In the genomic region with DNA sequence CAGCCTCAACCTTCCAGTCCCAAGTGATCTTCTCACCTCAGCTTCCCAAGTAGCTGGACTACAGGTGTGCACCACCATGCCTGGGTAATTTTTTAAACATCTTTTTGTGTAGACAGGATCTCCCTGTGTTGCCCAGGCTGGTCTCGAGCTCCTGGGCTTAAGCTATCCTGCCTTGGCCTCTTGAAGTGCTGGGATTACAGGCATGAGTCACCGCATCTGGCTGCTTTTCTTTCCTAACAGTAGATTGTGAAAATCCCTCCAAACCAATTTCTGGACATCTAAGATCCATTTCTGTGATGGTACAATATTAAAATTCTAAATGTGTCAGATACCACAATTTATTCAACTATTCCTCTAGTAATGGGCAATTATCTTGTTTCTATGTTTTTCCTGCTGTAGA, we compare ENCODE assay signal across 15 cellular contexts. TPM values are rescaled to one million over a fixed set of nuclear protein-coding genes. Genes with fewer than 3 reads are reported as not detected.
DNase-seq lines count a peak whose midpoint lies in the region; FAIRE-seq and TF ChIP-seq lines count a peak whose summit lies in the region.
"Had no signal": no experiment of that assay in that cellular context is flagged by ENCODE, and none has a peak within 500 bp of the region (broad histone marks: within the 10 kb centered on the region; RNA-seq: fewer than 3 reads in every experiment).

No MANE protein-coding gene starts in this region.

- H3K4me3 Mint-ChIP-seq in CD4-positive, alpha-beta memory T cell, result peak overlapping the region in 5 of 8 donors; percentile 3 to 74 (median 28)
- H3K4me3 Mint-ChIP-seq: CD14-positive monocyte, endodermal cell had no signal

- H3K79me1 ChIP-seq in mesenchymal stem cell (replicated peaks; ENCODE audit: low read length, poor library complexity, severe bottlenecking), result peaks cover 22% of the 10 kb centered on the region

- no peak overlapping the region for H4K91ac ChIP-seq in mesenchymal stem cell (ENCODE audit: low read length)

- peaks cover 32 to 42% of the 10 kb centered on the region in 2 donors for H3K36me3 Mint-ChIP-seq in CD4-positive, alpha-beta memory T cell

- H3K4me1 Mint-ChIP-seq in CD4-positive, alpha-beta memory T cell, result peaks cover 18 to 55% (median 38%) of the 10 kb centered on the region in 4 donors

- no peak overlapping the region for H3K14ac ChIP-seq in mesenchymal stem cell (ENCODE audit: low read length in 2 of 2)

- H3K23ac ChIP-seq in mesenchymal stem cell (ENCODE audit: low read length in 2 of 2), result no peak overlapping the region

- no peak overlapping the region for H2BK15ac ChIP-seq in mesenchymal stem cell (ENCODE audit: low read depth, poor library complexity, severe bottlenecking)

- H3K4ac ChIP-seq in mesenchymal stem cell (ENCODE audit: low read depth in 1 of 2, low read length in 2 of 2), result no peak overlapping the region

- no peak overlapping the region for H4K8ac ChIP-seq in mesenchymal stem cell (ENCODE audit: low read length)

- H4K20me1 ChIP-seq in osteoblast (ENCODE audit: insufficient read depth, low read length), result no peaks in the 10 kb centered on the region

- no peaks in the 10 kb centered on the region for H3K9me3 Mint-ChIP-seq in CD4-positive, alpha-beta memory T cell
- H3K9me3 Mint-ChIP-seq: CD14-positive monocyte, endodermal cell had no signal

- peaks cover 39% of the 10 kb centered on the region for H3K4me1 ChIP-seq in CD4-positive, alpha-beta memory T cell (ENCODE audit: insufficient read depth, low read length)
- H3K4me1 ChIP-seq in mesenchymal stem cell (ENCODE audit: control insufficient read depth, insufficient read depth, low read depth, low read length) (peaks cover 3% of the 10 kb centered on the region), osteoblast (ENCODE audit: insufficient read depth, low read length) (no peaks in the 10 kb centered on the region)

- POLR2A ChIA-PET in CD4-positive, alpha-beta memory T cell (lab: Charles Lee; ENCODE audit: partially characterized antibody), result interaction anchor here (0.9 kb wide), 1 partner anchor 14 kb away, joined by 3 read pairs; no protein-coding TSS in a partner anchor

- no peak overlapping the region for H2AK5ac ChIP-seq in mesenchymal stem cell (ENCODE audit: low read length, severe bottlenecking)

- no peak overlapping the region for H3K9ac ChIP-seq in mesenchymal stem cell (ENCODE audit: low read length)

- no peak overlapping the region for H3K27ac ChIP-seq in CD4-positive, alpha-beta memory T cell (ENCODE audit: low read depth, low read length)
- H3K27ac ChIP-seq in mesenchymal stem cell (ENCODE audit: low read length, poor library complexity, severe bottlenecking), result no peak overlapping the region
- no peak overlapping the region for H3K27ac ChIP-seq in osteoblast (ENCODE audit: low read depth, low read length)
- H3K27ac ChIP-seq: left lung had no signal

- no peak overlapping the region for H2BK12ac ChIP-seq in mesenchymal stem cell (ENCODE audit: low read length in 2 of 2)

- no peaks in the 10 kb centered on the region for H3K27me3 ChIP-seq in CD4-positive, alpha-beta memory T cell (ENCODE audit: insufficient read depth, low read length)
- H3K27me3 ChIP-seq in MG63 (no peaks in the 10 kb centered on the region), bronchial epithelial cell (ENCODE audit: control insufficient read depth, insufficient read depth, low read length) (no peaks in the 10 kb centered on the region), mesenchymal stem cell (ENCODE audit: control insufficient read depth in 1 of 2, insufficient read depth in 1 of 2, low read length in 2 of 2) (no peaks in the 10 kb centered on the region), osteoblast (ENCODE audit: insufficient read depth, low read length) (no peaks in the 10 kb centered on the region)
- H3K27me3 ChIP-seq: left lung had no signal

- TF ChIP-seq CTCF in bronchial epithelial cell (IDR thresholded peaks at IDR 0.05; ENCODE audit: insufficient read depth, low read length, severe bottlenecking) (no peak), osteoblast (IDR thresholded peaks at IDR 0.05; ENCODE audit: extremely low read depth, low read depth, low read length) (no peak)

- intact Hi-C loops in CD4-positive, alpha-beta memory T cell (cut with micrococcal nuclease), result no loop called here

- H3K79me2 ChIP-seq in osteoblast (ENCODE audit: insufficient read depth, low read length), result peaks cover 3% of the 10 kb centered on the region

- H2AFZ ChIP-seq in mesenchymal stem cell (ENCODE audit: low read depth, low read length) (no peak overlapping the region), osteoblast (ENCODE audit: low read length) (no peak overlapping the region)

- no peak overlapping the region for H3K4me3 ChIP-seq in CD4-positive, alpha-beta memory T cell (ENCODE audit: low read length in 2 of 2)
- H3K4me3 ChIP-seq in MG63 (no peak overlapping the region), bronchial epithelial cell (ENCODE audit: low read depth, low read length) (no peak overlapping the region), mesenchymal stem cell (ENCODE audit: insufficient read depth in 1 of 2, low read depth in 1 of 2, low read length in 2 of 2) (no peak overlapping the region), osteoblast (ENCODE audit: insufficient read depth, low read length) (no peak overlapping the region)
- H3K4me3 ChIP-seq: left lung had no signal

- no peak for FAIRE-seq in bronchial epithelial cell (lab: Jason Lieb, UNC)
- FAIRE-seq: small intestine had no signal

- H3K4me2 ChIP-seq in mesenchymal stem cell (ENCODE audit: low read length, poor library complexity, severe bottlenecking) (no peak overlapping the region), osteoblast (ENCODE audit: insufficient read depth, low read length) (no peak overlapping the region)

- H3K27ac Mint-ChIP-seq in CD4-positive, alpha-beta memory T cell, result peak overlapping the region in 5 of 7 donors; percentile 14 to 95 (median 18)
- H3K27ac Mint-ChIP-seq: endodermal cell had no signal

- CTCF ChIA-PET in CD4-positive, alpha-beta memory T cell (lab: Charles Lee; ENCODE audit: partially characterized antibody), result interaction anchor here (1.2 kb wide), 1 partner anchor 113 kb away, joined by 4 read pairs; no protein-coding TSS in a partner anchor

- no peak for DNase-seq in CD4-positive, alpha-beta memory T cell
- DNase-seq in MG63 (peak; percentile 62), bronchial epithelial cell (ENCODE audit: low read depth) (peak; percentile 28), mesenchymal stem cell (peak; percentile 73), inferior parietal cortex (ENCODE audit: extremely low spot score) (no peak), osteoblast (ENCODE audit: insufficient read length, low spot score, missing footprints) (no peak), ureter (ENCODE audit: low spot score) (no peak)
- no peak for DNase-seq in effector CD4-positive, alpha-beta T cell
- DNase-seq: activated CD4-positive, CD25-positive, alpha-beta regulatory T cell; endodermal cell; head of caudate nucleus; left lung; NCI-H1048; small intestine had no signal

- H2BK120ac ChIP-seq in mesenchymal stem cell (ENCODE audit: low read depth, low read length), result no peak overlapping the region

- no peaks in the 10 kb centered on the region for H3K9me3 ChIP-seq in CD4-positive, alpha-beta memory T cell (ENCODE audit: control insufficient read depth in 1 of 2, low read length in 2 of 2)
- no peaks in the 10 kb centered on the region for H3K9me3 ChIP-seq in MG63
- no peaks in the 10 kb centered on the region for H3K9me3 ChIP-seq in mesenchymal stem cell (ENCODE audit: control insufficient read depth, low read length)
- no peaks in the 10 kb centered on the region for H3K9me3 ChIP-seq in osteoblast (ENCODE audit: low read depth, low read length)
- H3K9me3 ChIP-seq: left lung had no signal

- 69% methylated on average over 1 of the region's 2 CpGs for WGBS in mesenchymal stem cell

- peaks cover 9% of the 10 kb centered on the region for H3K36me3 ChIP-seq in CD4-positive, alpha-beta memory T cell (ENCODE audit: insufficient read depth, low read length)
- H3K36me3 ChIP-seq in MG63 (peaks cover 35% of the 10 kb centered on the region), bronchial epithelial cell (ENCODE audit: control insufficient read depth, insufficient read depth, low read length) (peaks cover 3% of the 10 kb centered on the region), mesenchymal stem cell (ENCODE audit: control insufficient read depth in 1 of 2, insufficient read depth in 2 of 2, low read depth in 1 of 2, low read length in 2 of 2) (peaks cover 19 to 80% of the 10 kb centered on the region in 2 experiments), osteoblast (ENCODE audit: insufficient read depth, low read length) (peaks cover 33% of the 10 kb centered on the region)

- no peak overlapping the region for H2BK5ac ChIP-seq in mesenchymal stem cell (ENCODE audit: low read depth, low read length, poor library complexity, severe bottlenecking)

- no peaks in the 10 kb centered on the region for H3K27me3 Mint-ChIP-seq in CD4-positive, alpha-beta memory T cell

- no peak overlapping the region for H3K18ac ChIP-seq in mesenchymal stem cell (ENCODE audit: low read depth in 1 of 2, low read length in 2 of 2)

RNA-seq across cellular contexts. Expression of a gene that starts 38.7 kb away (rescaled TPM):
- total RNA-seq in CD4-positive, alpha-beta memory T cell, result 10 to 100 TPM; 83.3 to 88.5 TPM
- polyA plus RNA-seq in CD4-positive, alpha-beta memory T cell, result 100 to 1,000 TPM; 117 to 171 TPM
- total RNA-seq in MG63 (2014; rRNA removed; shearing (Covaris generic); ENCODE audit: low replicate concordance), result 41.3 and 61.0 TPM in 2 replicates
- total RNA-seq in bronchial epithelial cell (74.8 and 102 TPM in 2 replicates), osteoblast (47.8 and 48.9 TPM in 2 replicates), ureter (99.3 TPM)
- polyA plus RNA-seq in mesenchymal stem cell (2013, experiment 1 of 2), result 76.5 TPM
- 74.8 TPM for polyA plus RNA-seq in mesenchymal stem cell (2013, experiment 2 of 2)

Comparison
In these comparisons a context has a peak if more than half of its experiments do, and no peak if none do; other contexts are left out.
1. DNase-seq: peak in MG63 (single experiment), bronchial epithelial cell (single experiment) and mesenchymal stem cell (single experiment); none in CD4-positive, alpha-beta memory T cell (0 of 5), inferior parietal cortex (single experiment), osteoblast (single experiment), ureter (single experiment) and effector CD4-positive, alpha-beta T cell (single experiment).